In genomic region chr17:41967141-41967920, GRCh38 we compare ENCODE assay signal across 8 cellular contexts.
A peak's percentile ranks its signal among the peaks of the same experiment; 100 is the strongest.
DNase-seq lines count a peak whose midpoint lies in the region; ATAC-seq and TF ChIP-seq lines count a peak whose summit lies in the region.

No MANE protein-coding gene starts in this region.

- peak; percentile 6 for ATAC-seq in GM19351 (IDR thresholded peaks at IDR 0.05; ENCODE audit: unreplicated experiment)

- DNase-seq in AG09309 (ENCODE audit: low read depth) (no peak), NCI-H774 (lab: John Stamatoyannopoulos, UW) (peak; percentile 51), activated gamma-delta T cell treated with Interleukin-2 at 50 U/mL for 16 hours (peak; percentile 12), glomerular visceral epithelial cell (ENCODE audit: extremely low spot score) (peak; percentile 28), posterior cingulate gyrus (peak; percentile 83 to 98 (median 94)), AG08396 (ENCODE audit: low spot score) (no peak), 8988T (no peak)

- H3K4me3 ChIP-seq in AG09309 (ENCODE audit: control insufficient read depth, low read depth, low read length), result peak overlapping the region; percentile 83

- intact Hi-C loops in posterior cingulate gyrus (cut with DNase I), result no loop called here

- TF ChIP-seq CTCF in AG09309 (IDR thresholded peaks at IDR 0.05; ENCODE audit: control insufficient read depth, insufficient read depth, low read depth, low read length, missing control alignments), result no peak

Comparison
In these comparisons a context has a peak if more than half of its experiments do, and no peak if none do; other contexts are left out.
1. DNase-seq: peak in NCI-H774 (single experiment), activated gamma-delta T cell treated with Interleukin-2 at 50 U/mL for 16 hours (single experiment), glomerular visceral epithelial cell (single experiment) and posterior cingulate gyrus (10 of 10); none in AG09309 (single experiment), AG08396 (single experiment) and 8988T (single experiment).